25 cellular contexts compared by ENCODE assay signal in genomic region chr2:177403822-177404221, GRCh38.
"Had no signal": no experiment of that assay in that cellular context is flagged by ENCODE, and none has a peak within 500 bp of the region (broad histone marks: within the 10 kb centered on the region; RNA-seq: fewer than 3 reads in every experiment).

No MANE protein-coding gene starts in this region.

- H3K4me3 ChIP-seq: ascending aorta, body of pancreas, K562, SJSA1 had no signal

- FAIRE-seq: K562 had no signal

- H3K27me3 ChIP-seq: ascending aorta, body of pancreas, SJSA1 had no signal

- ATAC-seq: activated CD4-positive, CD25-positive, alpha-beta regulatory T cell treated with anti-CD3 and anti-CD28 coated beads, Interleukin-2, amount 50 U/mL, for 24 hours; activated CD8-positive, alpha-beta T cell treated with anti-CD3 and anti-CD28 coated beads, Interleukin-2, amount 10 ng/mL, durations not matched to agents 7 days and 5 days; body of pancreas; K562; Panc1 had no signal

- H3K9me3 ChIP-seq: ascending aorta, body of pancreas, SJSA1 had no signal

- H3K27ac ChIP-seq: ascending aorta, body of pancreas, SJSA1 had no signal

- DNase-seq: activated CD4-positive, alpha-beta T cell treated with anti-CD3 and anti-CD28 coated beads for 4 hours; activated CD4-positive, alpha-beta T cell treated with anti-CD3 and anti-CD28 coated beads, Interleukin-2, amount 50 U/mL, for 4 hours; activated CD8-positive, alpha-beta memory T cell treated with anti-CD3 and anti-CD28 coated beads, Interleukin-2, amount 50 U/mL, for 48 hours; activated CD8-positive, alpha-beta T cell treated with anti-CD3 and anti-CD28 coated beads, Interleukin-2, amount 10 ng/mL, durations not matched to agents 7 days and 5 days; activated effector memory CD4-positive, alpha-beta T cell treated with Interleukin-2 at 50 U/mL for 16 hours; activated naive CD4-positive, alpha-beta T cell; activated T-cell treated with anti-CD3 and anti-CD28 coated beads, Interleukin-2, amount 50 U/mL, for 1 hour; amniotic stem cell; body of pancreas; Kasumi-1; NCI-H1092 treated with DMSO at 0.1 percent for 48 hours; NCI-H1436; NCI-H187; NCI-H2081; NCI-H510A treated with DMSO at 0.1 percent for 48 hours; NCI-H69; NK-92 treated with Interleukin-12 subunit alpha and Interleukin-12 subunit beta, amount 100 ng/mL, for 24 hours; OCI-M1; RPMI8226; SHP77 had no signal

- H3K36me3 ChIP-seq: ascending aorta had no signal
